In the genomic region with DNA sequence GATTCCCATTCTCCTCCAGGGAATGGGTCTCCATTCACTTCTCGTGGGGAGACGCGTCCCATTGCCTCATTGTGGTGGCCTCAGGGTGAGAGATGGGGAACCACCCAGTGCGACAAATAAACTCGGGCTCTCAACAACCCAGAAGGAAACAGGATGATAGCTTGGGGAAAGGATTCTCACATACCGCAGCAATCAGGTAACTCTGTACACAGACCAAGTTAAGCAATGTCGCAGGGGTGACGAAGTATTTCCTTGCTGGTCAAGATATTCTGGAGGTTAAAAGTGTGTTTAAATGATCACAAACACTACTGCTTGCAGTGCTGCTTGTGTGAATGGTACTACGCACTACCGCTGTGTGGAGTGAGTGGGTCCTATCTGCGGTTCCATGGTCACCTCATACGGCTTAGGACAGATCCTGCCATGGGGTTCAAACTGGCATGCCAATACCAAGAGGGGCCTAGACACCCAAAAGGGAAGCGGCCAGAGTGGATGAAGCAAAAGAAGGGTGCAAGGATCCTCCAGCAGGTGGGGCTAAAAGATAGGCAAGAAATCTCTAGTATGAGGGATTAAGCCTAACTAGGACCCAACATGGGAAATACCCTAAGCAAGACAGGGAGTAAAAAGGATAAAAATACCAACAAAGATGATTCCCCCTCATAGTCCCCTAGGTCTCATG, we compare ENCODE assay signal across 9 cellular contexts.
A peak's percentile ranks its signal among the peaks of the same experiment; 100 is the strongest.
DNase-seq lines count a peak whose midpoint lies in the region; ATAC-seq, FAIRE-seq and TF ChIP-seq lines count a peak whose summit lies in the region.
"Had no signal": no experiment of that assay in that cellular context is flagged by ENCODE, and none has a peak within 500 bp of the region (broad histone marks: within the 10 kb centered on the region; RNA-seq: fewer than 3 reads in every experiment).

No MANE protein-coding gene starts in this region.

- peak; percentile 84 to 87 for TF ChIP-seq RAD21 in K562 (CRISPR knock-in tag; conservative IDR thresholded peaks at IDR 0.05 in 1 of 2, IDR thresholded peaks at IDR 0.05 in 1 of 2)

- DNase-seq in HEK293T (ENCODE audit: extremely low spot score): peak; percentile 36
- peak; percentile 64 for DNase-seq in NCI-H1105 treated with DMSO at 0.1 percent for 48 hours (lab: John Stamatoyannopoulos, UW)
- peak; percentile 11 for DNase-seq in T-helper 22 cell (ENCODE audit: low read depth)
- DNase-seq in K562 (ENCODE audit: extremely low read depth in 1 of 4, low spot score in 3 of 4): peak; percentile 31 to 60 (median 36)
- peak; percentile 68 for DNase-seq in islet precursor cell
- DNase-seq in stimulated activated CD4-positive, alpha-beta T cell treated with anti-CD3 and anti-CD28 coated beads, Interleukin-4, amount 100 ng/mL, for 1 hour: peak; percentile 34
- DNase-seq in RKO (ENCODE audit: low spot score): no peak

- WGBS in K562 (ENCODE audit: insufficient coverage, low coverage, missing lambda C conversion rate): 2% methylated on average over 13 of the region's 13 CpGs

- peak; percentile 96 for ATAC-seq in K562

- BruUV-seq in K562 (replicated peaks; lab: Mats Ljungman, UMichigan): no TSS peak

- H3K4me3 ChIP-seq in K562: no peak overlapping the region
- H3K4me3 ChIP-seq: ovary had no signal

- no peaks in the 10 kb centered on the region for H3K4me1 ChIP-seq in K562 (replicated peaks in 1 of 2; ENCODE audit: control insufficient read depth in 2 of 2, insufficient read depth in 2 of 2, low read length in 2 of 2)

- TF ChIP-seq POLR2A in K562 (conservative IDR thresholded peaks at IDR 0.05): no peak

- no peak for TF ChIP-seq EP300 in K562 (IDR thresholded peaks at IDR 0.05; ENCODE audit: low read length)

- no peaks in the 10 kb centered on the region for H3K9me3 ChIP-seq in K562 (replicated peaks; ENCODE audit: control insufficient read depth, insufficient read depth, low read depth, low read length)
- H3K9me3 ChIP-seq: ovary had no signal

- CTCF ChIA-PET in HEK293T (lab: Yijun Ruan, JAX) (no interaction called here), K562 (lab: Yijun Ruan, JAX; ENCODE audit: low intra/inter-chr PET ratio) (interaction anchor here (0.8 to 3.5 kb wide), 4 partner anchors 254 to 430 kb away, joined by 3 to 27 read pairs (median 6); no protein-coding TSS in a partner anchor)

- peak overlapping the region; percentile 44 for H2AFZ ChIP-seq in K562 (ENCODE audit: low read depth, low read length)

- peak; percentile 77 for FAIRE-seq in K562 (lab: Jason Lieb, UNC)

- no peaks in the 10 kb centered on the region for H3K36me3 ChIP-seq in K562 (ENCODE audit: control insufficient read depth, insufficient read depth, low read length)
- H3K36me3 ChIP-seq: ovary had no signal

- no peaks in the 10 kb centered on the region; a peak in 1 of 5 replicates for H3K27me3 ChIP-seq in K562 (ENCODE audit: control insufficient read depth in 2 of 2, insufficient read depth in 2 of 2, low read length in 2 of 2)
- H3K27me3 ChIP-seq: ovary had no signal

- no peaks in the 10 kb centered on the region for H3K79me2 ChIP-seq in K562 (ENCODE audit: control insufficient read depth, insufficient read depth, low read length)

- no peaks in the 10 kb centered on the region for H3K9me1 ChIP-seq in K562 (ENCODE audit: control insufficient read depth, insufficient read depth, low read length)

- H3K27ac ChIP-seq in K562 (ENCODE audit: extremely low read depth, low read depth, low read length): no peak overlapping the region
- H3K27ac ChIP-seq: ovary had no signal

- POLR2A ChIA-PET in HEK293T (lab: Yijun Ruan, JAX): no interaction called here
- POLR2A ChIA-PET in K562 (lab: Yijun Ruan, JAX): no interaction called here

- intact Hi-C loops in K562 (cut with micrococcal nuclease): loop anchor here (1.0 to 10.0 kb wide), 6 partner anchors 177 to 642 kb away; no protein-coding TSS in a partner anchor

- in situ Hi-C loops in K562 (cut with MboI): loop anchor here (25.0 kb wide), 1 partner anchor 545 kb away; no protein-coding TSS in a partner anchor

- H3K9ac ChIP-seq in K562 (ENCODE audit: insufficient read depth in 1 of 2, low read depth in 2 of 2, low read length in 2 of 2): no peak overlapping the region

- TF ChIP-seq CTCF in GM12872 (IDR thresholded peaks at IDR 0.05; ENCODE audit: insufficient read depth, low read depth, low read length) (peak; percentile 63), K562 (IDR thresholded peaks at IDR 0.05 in 2 of 3, conservative IDR thresholded peaks at IDR 0.05 in 1 of 3; ENCODE audit: insufficient read depth in 2 of 3, low read depth in 1 of 3, low read length in 3 of 3) (peak; percentile 57 to 82 (median 62))

- H4K20me1 ChIP-seq in K562 (replicated peaks; ENCODE audit: control insufficient read depth, insufficient read depth, low read length): no peaks in the 10 kb centered on the region

- no peak overlapping the region for H3K4me2 ChIP-seq in K562 (ENCODE audit: insufficient read depth, low read length)

TF ChIP-seq in HEK293T, 16 proteins besides CTCF, POLR2A, EP300 and RAD21:
- no peak for TF ChIP-seq FOXK2 (IDR thresholded peaks at IDR 0.05)
- TF ChIP-seq FOXA1 (IDR thresholded peaks at IDR 0.05): no peak
- no peak for TF ChIP-seq LEF1 (IDR thresholded peaks at IDR 0.05; ENCODE audit: borderline replicate concordance)
- TF ChIP-seq ELF4 (IDR thresholded peaks at IDR 0.05): no peak
- no peak for TF ChIP-seq SP1 (IDR thresholded peaks at IDR 0.05)
- TF ChIP-seq FOXM1 (IDR thresholded peaks at IDR 0.05; ENCODE audit: borderline replicate concordance): no peak
- TF ChIP-seq ZNF384 (IDR thresholded peaks at IDR 0.05): no peak
- TF ChIP-seq, protein P1, sequence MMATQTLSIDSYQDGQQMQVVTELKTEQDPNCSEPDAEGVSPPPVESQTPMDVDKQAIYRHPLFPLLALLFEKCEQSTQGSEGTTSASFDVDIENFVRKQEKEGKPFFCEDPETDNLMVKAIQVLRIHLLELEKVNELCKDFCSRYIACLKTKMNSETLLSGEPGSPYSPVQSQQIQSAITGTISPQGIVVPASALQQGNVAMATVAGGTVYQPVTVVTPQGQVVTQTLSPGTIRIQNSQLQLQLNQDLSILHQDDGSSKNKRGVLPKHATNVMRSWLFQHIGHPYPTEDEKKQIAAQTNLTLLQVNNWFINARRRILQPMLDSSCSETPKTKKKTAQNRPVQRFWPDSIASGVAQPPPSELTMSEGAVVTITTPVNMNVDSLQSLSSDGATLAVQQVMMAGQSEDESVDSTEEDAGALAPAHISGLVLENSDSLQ (IDR thresholded peaks at IDR 0.05): no peak
- TF ChIP-seq SUZ12 (IDR thresholded peaks at IDR 0.05): no peak

TF ChIP-seq in K562, 482 proteins besides CTCF, POLR2A, EP300 and RAD21:
- TF ChIP-seq HOXB6 (CRISPR knock-in tag; IDR thresholded peaks at IDR 0.05; ENCODE audit: borderline replicate concordance) (no peak), FOXK2 (conservative IDR thresholded peaks at IDR 0.05 in 1 of 2, IDR thresholded peaks at IDR 0.05 in 1 of 2; ENCODE audit: low read depth in 2 of 2) (no peak), SMC3 (conservative IDR thresholded peaks at IDR 0.05; ENCODE audit: insufficient read depth, low read depth, low read length) (peak; percentile 67)
- TF ChIP-seq, protein P2, sequence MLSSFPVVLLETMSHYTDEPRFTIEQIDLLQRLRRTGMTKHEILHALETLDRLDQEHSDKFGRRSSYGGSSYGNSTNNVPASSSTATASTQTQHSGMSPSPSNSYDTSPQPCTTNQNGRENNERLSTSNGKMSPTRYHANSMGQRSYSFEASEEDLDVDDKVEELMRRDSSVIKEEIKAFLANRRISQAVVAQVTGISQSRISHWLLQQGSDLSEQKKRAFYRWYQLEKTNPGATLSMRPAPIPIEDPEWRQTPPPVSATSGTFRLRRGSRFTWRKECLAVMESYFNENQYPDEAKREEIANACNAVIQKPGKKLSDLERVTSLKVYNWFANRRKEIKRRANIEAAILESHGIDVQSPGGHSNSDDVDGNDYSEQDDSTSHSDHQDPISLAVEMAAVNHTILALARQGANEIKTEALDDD (IDR thresholded peaks at IDR 0.05): peak; percentile 69
- TF ChIP-seq, protein P3, sequence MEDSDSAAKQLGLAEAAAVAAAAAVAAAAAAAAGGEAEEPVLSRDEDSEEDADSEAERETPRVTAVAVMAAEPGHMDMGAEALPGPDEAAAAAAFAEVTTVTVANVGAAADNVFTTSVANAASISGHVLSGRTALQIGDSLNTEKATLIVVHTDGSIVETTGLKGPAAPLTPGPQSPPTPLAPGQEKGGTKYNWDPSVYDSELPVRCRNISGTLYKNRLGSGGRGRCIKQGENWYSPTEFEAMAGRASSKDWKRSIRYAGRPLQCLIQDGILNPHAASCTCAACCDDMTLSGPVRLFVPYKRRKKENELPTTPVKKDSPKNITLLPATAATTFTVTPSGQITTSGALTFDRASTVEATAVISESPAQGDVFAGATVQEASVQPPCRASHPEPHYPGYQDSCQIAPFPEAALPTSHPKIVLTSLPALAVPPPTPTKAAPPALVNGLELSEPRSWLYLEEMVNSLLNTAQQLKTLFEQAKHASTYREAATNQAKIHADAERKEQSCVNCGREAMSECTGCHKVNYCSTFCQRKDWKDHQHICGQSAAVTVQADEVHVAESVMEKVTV (CRISPR knock-in tag; IDR thresholded peaks at IDR 0.05): peak; percentile 82
